ENCODE assay signal across 9 cellular contexts in the genomic region with DNA sequence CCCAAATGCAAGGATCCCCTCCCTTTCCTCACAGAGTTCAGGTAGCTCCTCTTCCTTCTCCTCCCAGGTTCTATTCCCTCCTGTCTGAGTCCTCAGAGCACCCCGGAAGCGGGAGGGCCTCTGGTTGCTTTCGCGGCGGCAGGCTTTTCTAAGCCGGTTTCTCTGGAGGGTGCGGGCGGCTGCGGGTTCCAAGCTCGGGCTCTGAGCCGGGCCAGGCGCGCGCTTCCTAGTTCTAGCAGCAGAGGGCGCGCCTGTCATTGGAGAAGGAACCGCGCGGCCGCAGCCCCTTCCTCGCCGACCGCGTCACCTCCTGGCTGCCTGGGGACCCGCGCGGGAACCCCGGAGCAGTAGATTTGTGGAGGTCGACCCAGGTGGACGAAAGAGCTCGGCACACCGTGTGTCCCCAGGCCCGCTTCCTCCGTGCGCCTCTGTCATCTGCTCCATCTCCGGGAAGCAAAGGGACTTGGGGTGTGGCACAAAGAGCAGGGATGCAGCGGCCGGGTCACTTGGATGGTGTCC.
DNase-seq lines count a peak whose midpoint lies in the region; ATAC-seq and TF ChIP-seq lines count a peak whose summit lies in the region.
"Had no signal": no experiment of that assay in that cellular context is flagged by ENCODE, and none has a peak within 500 bp of the region (broad histone marks: within the 10 kb centered on the region; RNA-seq: fewer than 3 reads in every experiment).

No MANE protein-coding gene starts in this region.

- peak overlapping the region; percentile 41; the same call in 1 of the 2 replicates for H3K4me3 ChIP-seq in GM23338
- peak overlapping the region; percentile 16 to 30 for H3K4me3 ChIP-seq in right atrium auricular region

- H3K4me3 Mint-ChIP-seq in GM23338: peak overlapping the region; percentile 42; the same call in 2 of the 3 replicates
- H3K4me3 Mint-ChIP-seq: activated naive CD4-positive, alpha-beta T cell treated with anti-CD3 and anti-CD28 coated beads, Interleukin-2, amount 50 U/mL, for 24 hours had no signal

- DNase-seq in EH (ENCODE audit: low read depth) (peak; percentile 55), GM23338 (ENCODE audit: low spot score) (peak; percentile 95), NCI-H2171 (lab: John Stamatoyannopoulos, UW) (peak; percentile 60), right atrium auricular region (ENCODE audit: low spot score) (no peak), retina (peak; percentile 93), GOT3 (lab: John Stamatoyannopoulos, UW) (no peak)
- DNase-seq in activated T-cell treated with anti-CD3 and anti-CD28 coated beads, Interleukin-2, amount 50 U/mL, for 48 hours: peak; percentile 48 to 63

- H2AFZ ChIP-seq in GM23338: peak overlapping the region; percentile 97

- no peaks in the 10 kb centered on the region for H3K79me2 ChIP-seq in GM23338 (replicated peaks; ENCODE audit: insufficient read depth)

- H3K9me3 Mint-ChIP-seq in GM23338: peaks cover 11% of the 10 kb centered on the region; the same call in 1 of the 3 replicates
- H3K9me3 Mint-ChIP-seq: activated naive CD4-positive, alpha-beta T cell treated with anti-CD3 and anti-CD28 coated beads, Interleukin-2, amount 50 U/mL, for 24 hours had no signal

- no peaks in the 10 kb centered on the region for H3K36me3 Mint-ChIP-seq in GM23338 (ENCODE audit: low read depth)
- H3K36me3 Mint-ChIP-seq: activated naive CD4-positive, alpha-beta T cell treated with anti-CD3 and anti-CD28 coated beads, Interleukin-2, amount 50 U/mL, for 24 hours had no signal

- peak overlapping the region; percentile 66 for H3K4me2 ChIP-seq in GM23338

- TF ChIP-seq CTCF in GM23338 (conservative IDR thresholded peaks at IDR 0.05; ENCODE audit: low read depth in 2 of 2): peak; percentile 74 to 93
- peak; percentile 77 to 92 for TF ChIP-seq CTCF in right atrium auricular region (IDR thresholded peaks at IDR 0.05)

- H3K27ac ChIP-seq in GM23338 (ENCODE audit: low read depth) (no peak overlapping the region), right atrium auricular region (no peak overlapping the region)

- H3K27me3 Mint-ChIP-seq in GM23338 (ENCODE audit: insufficient read depth, low read depth, poor library complexity): peaks cover 25% of the 10 kb centered on the region

- H3K27ac Mint-ChIP-seq in GM23338: no peak overlapping the region
- H3K27ac Mint-ChIP-seq: activated naive CD4-positive, alpha-beta T cell treated with anti-CD3 and anti-CD28 coated beads, Interleukin-2, amount 50 U/mL, for 24 hours had no signal

- ATAC-seq in GM23338 (peak; percentile 96), GM19455 (IDR thresholded peaks at IDR 0.05; ENCODE audit: unreplicated experiment) (no peak)

- H3K9me3 ChIP-seq in right atrium auricular region: peaks cover 0 to 3% of the 10 kb centered on the region in 2 donors

- peaks cover 11% of the 10 kb centered on the region for H3K27me3 ChIP-seq in GM23338 (ENCODE audit: insufficient read depth)
- H3K27me3 ChIP-seq in right atrium auricular region: no peaks in the 10 kb centered on the region

- H3K36me3 ChIP-seq in GM23338 (ENCODE audit: insufficient read depth) (no peaks in the 10 kb centered on the region), right atrium auricular region (no peaks in the 10 kb centered on the region)

- no peaks in the 10 kb centered on the region for H3K4me1 Mint-ChIP-seq in GM23338
- H3K4me1 Mint-ChIP-seq: activated naive CD4-positive, alpha-beta T cell treated with anti-CD3 and anti-CD28 coated beads, Interleukin-2, amount 50 U/mL, for 24 hours had no signal

- H3K9me2 ChIP-seq in GM23338 (ENCODE audit: insufficient read depth): no peaks in the 10 kb centered on the region

- H4K20me1 ChIP-seq in GM23338 (replicated peaks; ENCODE audit: insufficient read depth): no peaks in the 10 kb centered on the region

- H3K4me1 ChIP-seq in GM23338 (ENCODE audit: insufficient read depth): no peaks in the 10 kb centered on the region
- no peaks in the 10 kb centered on the region for H3K4me1 ChIP-seq in right atrium auricular region

- H3F3A ChIP-seq in GM23338 (replicated peaks; ENCODE audit: low read depth): no peaks in the 10 kb centered on the region

TF ChIP-seq in GM23338, 12 proteins besides CTCF, POLR2A, EP300 and RAD21:
- TF ChIP-seq EZH2phosphoT487 (IDR thresholded peaks at IDR 0.05; ENCODE audit: unreplicated experiment) (no peak), ZNF331 (CRISPR knock-in tag; IDR thresholded peaks at IDR 0.05; ENCODE audit: low read depth) (no peak), ZNF114 (CRISPR knock-in tag; IDR thresholded peaks at IDR 0.05) (peak; percentile 63; the same call in 1 of the 2 replicates), NANOG (IDR thresholded peaks at IDR 0.05; ENCODE audit: borderline replicate concordance) (no peak), CREB1 (CRISPR knock-in tag; IDR thresholded peaks at IDR 0.05; ENCODE audit: low read depth) (peak; percentile 68), EZH2 (IDR thresholded peaks at IDR 0.05; ENCODE audit: low read depth, unreplicated experiment) (no peak), STAT1 (IDR thresholded peaks at IDR 0.05; ENCODE audit: unreplicated experiment) (no peak)
- TF ChIP-seq, protein P1, sequence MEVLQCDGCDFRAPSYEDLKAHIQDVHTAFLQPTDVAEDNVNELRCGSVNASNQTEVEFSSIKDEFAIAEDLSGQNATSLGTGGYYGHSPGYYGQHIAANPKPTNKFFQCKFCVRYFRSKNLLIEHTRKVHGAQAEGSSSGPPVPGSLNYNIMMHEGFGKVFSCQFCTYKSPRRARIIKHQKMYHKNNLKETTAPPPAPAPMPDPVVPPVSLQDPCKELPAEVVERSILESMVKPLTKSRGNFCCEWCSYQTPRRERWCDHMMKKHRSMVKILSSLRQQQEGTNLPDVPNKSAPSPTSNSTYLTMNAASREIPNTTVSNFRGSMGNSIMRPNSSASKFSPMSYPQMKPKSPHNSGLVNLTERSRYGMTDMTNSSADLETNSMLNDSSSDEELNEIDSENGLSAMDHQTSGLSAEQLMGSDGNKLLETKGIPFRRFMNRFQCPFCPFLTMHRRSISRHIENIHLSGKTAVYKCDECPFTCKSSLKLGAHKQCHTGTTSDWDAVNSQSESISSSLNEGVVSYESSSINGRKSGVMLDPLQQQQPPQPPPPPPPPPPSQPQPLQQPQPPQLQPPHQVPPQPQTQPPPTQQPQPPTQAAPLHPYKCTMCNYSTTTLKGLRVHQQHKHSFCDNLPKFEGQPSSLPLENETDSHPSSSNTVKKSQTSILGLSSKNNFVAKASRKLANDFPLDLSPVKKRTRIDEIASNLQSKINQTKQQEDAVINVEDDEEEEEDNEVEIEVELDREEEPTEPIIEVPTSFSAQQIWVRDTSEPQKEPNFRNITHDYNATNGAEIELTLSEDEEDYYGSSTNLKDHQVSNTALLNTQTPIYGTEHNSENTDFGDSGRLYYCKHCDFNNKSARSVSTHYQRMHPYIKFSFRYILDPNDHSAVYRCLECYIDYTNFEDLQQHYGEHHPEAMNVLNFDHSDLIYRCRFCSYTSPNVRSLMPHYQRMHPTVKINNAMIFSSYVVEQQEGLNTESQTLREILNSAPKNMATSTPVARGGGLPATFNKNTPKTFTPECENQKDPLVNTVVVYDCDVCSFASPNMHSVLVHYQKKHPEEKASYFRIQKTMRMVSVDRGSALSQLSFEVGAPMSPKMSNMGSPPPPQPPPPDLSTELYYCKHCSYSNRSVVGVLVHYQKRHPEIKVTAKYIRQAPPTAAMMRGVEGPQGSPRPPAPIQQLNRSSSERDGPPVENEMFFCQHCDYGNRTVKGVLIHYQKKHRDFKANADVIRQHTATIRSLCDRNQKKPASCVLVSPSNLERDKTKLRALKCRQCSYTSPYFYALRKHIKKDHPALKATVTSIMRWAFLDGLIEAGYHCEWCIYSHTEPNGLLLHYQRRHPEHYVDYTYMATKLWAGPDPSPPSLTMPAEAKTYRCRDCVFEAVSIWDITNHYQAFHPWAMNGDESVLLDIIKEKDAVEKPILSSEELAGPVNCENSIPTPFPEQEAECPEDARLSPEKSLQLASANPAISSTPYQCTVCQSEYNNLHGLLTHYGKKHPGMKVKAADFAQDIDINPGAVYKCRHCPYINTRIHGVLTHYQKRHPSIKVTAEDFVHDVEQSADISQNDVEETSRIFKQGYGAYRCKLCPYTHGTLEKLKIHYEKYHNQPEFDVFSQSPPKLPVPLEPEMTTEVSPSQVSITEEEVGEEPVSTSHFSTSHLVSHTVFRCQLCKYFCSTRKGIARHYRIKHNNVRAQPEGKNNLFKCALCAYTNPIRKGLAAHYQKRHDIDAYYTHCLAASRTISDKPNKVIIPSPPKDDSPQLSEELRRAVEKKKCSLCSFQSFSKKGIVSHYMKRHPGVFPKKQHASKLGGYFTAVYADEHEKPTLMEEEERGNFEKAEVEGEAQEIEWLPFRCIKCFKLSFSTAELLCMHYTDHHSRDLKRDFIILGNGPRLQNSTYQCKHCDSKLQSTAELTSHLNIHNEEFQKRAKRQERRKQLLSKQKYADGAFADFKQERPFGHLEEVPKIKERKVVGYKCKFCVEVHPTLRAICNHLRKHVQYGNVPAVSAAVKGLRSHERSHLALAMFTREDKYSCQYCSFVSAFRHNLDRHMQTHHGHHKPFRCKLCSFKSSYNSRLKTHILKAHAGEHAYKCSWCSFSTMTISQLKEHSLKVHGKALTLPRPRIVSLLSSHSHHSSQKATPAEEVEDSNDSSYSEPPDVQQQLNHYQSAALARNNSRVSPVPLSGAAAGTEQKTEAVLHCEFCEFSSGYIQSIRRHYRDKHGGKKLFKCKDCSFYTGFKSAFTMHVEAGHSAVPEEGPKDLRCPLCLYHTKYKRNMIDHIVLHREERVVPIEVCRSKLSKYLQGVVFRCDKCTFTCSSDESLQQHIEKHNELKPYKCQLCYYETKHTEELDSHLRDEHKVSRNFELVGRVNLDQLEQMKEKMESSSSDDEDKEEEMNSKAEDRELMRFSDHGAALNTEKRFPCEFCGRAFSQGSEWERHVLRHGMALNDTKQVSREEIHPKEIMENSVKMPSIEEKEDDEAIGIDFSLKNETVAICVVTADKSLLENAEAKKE (CRISPR knock-in tag; IDR thresholded peaks at IDR 0.05): no peak

Comparison
In these comparisons a context has a peak if more than half of its experiments do, and no peak if none do; other contexts are left out.
1. DNase-seq: peak in EH (single experiment), GM23338 (single experiment), NCI-H2171 (single experiment), activated T-cell treated with anti-CD3 and anti-CD28 coated beads, Interleukin-2, amount 50 U/mL, for 48 hours (2 of 2) and retina (single experiment); none in right atrium auricular region (single experiment) and GOT3 (single experiment).